In genomic region chr2:197975956-197976519, GRCh38 we compare ENCODE assay signal across 19 cellular contexts.
A peak's percentile ranks its signal among the peaks of the same experiment; 100 is the strongest.
DNase-seq lines count a peak whose midpoint lies in the region; ATAC-seq and TF ChIP-seq lines count a peak whose summit lies in the region.
"Had no signal": no experiment of that assay in that cellular context is flagged by ENCODE, and none has a peak within 500 bp of the region (broad histone marks: within the 10 kb centered on the region; RNA-seq: fewer than 3 reads in every experiment).

No MANE protein-coding gene starts in this region.

- TF ChIP-seq CTCF in right atrium auricular region (IDR thresholded peaks at IDR 0.05), result no peak
- no peak for TF ChIP-seq CTCF in astrocyte of the cerebellum (IDR thresholded peaks at IDR 0.05; ENCODE audit: low read depth, low read length, missing control alignments)
- TF ChIP-seq CTCF in tibial artery (IDR thresholded peaks at IDR 0.05), result no peak

- no peaks in the 10 kb centered on the region for H3K27me3 ChIP-seq in right atrium auricular region
- no peaks in the 10 kb centered on the region for H3K27me3 ChIP-seq in tibial artery
- no peaks in the 10 kb centered on the region for H3K27me3 ChIP-seq in mesenchymal stem cell (ENCODE audit: control insufficient read depth in 1 of 2, insufficient read depth in 1 of 2, low read length in 2 of 2)
- H3K27me3 ChIP-seq: BLaER1 treated with 17β-estradiol and CSF1 and Interleukin-3, amounts not matched to agents 10 nM and 100 nM; Peyer's patch had no signal

- no peaks in the 10 kb centered on the region for H3K9me3 ChIP-seq in right atrium auricular region
- no peaks in the 10 kb centered on the region for H3K9me3 ChIP-seq in tibial artery
- H3K9me3 ChIP-seq in mesenchymal stem cell (ENCODE audit: control insufficient read depth, low read length), result no peaks in the 10 kb centered on the region
- H3K9me3 ChIP-seq: BLaER1 treated with 17β-estradiol and CSF1 and Interleukin-3, amounts not matched to agents 10 nM and 100 nM; HAP-1; Peyer's patch had no signal

- in situ Hi-C loops in astrocyte of the cerebellum (cut with HindIII; ENCODE audit: low sequenced_read_pairs), result no loop called here

- peak; percentile 31 to 44 for ATAC-seq in left cardiac atrium
- ATAC-seq in HG02970 (IDR thresholded peaks at IDR 0.05; ENCODE audit: low FRiP score, unreplicated experiment), result no peak
- ATAC-seq: GM12878 had no signal

- intact Hi-C loops in left cardiac atrium (cut with DNase I), result no loop called here
- intact Hi-C loops in tibial artery (cut with DNase I; ENCODE audit: low total_unique reads), result no loop called here

- WGBS in mesenchymal stem cell, result 90% methylated on average over 5 of the region's 5 CpGs

- no peak overlapping the region for H2BK15ac ChIP-seq in mesenchymal stem cell (ENCODE audit: low read depth, poor library complexity, severe bottlenecking)

- H2AK5ac ChIP-seq in mesenchymal stem cell (ENCODE audit: low read length, severe bottlenecking), result no peak overlapping the region

- H3K4me1 ChIP-seq in right atrium auricular region, result peaks cover 0 to 5% of the 10 kb centered on the region in 2 donors
- peaks cover 0 to 74% (median 29%) of the 10 kb centered on the region in 4 donors for H3K4me1 ChIP-seq in tibial artery
- no peaks in the 10 kb centered on the region for H3K4me1 ChIP-seq in mesenchymal stem cell (ENCODE audit: control insufficient read depth, insufficient read depth, low read depth, low read length)
- H3K4me1 ChIP-seq: HAP-1, Peyer's patch had no signal

- no peak overlapping the region for H3K23ac ChIP-seq in mesenchymal stem cell (ENCODE audit: low read length in 2 of 2)

- H2BK120ac ChIP-seq in mesenchymal stem cell (ENCODE audit: low read depth, low read length), result no peak overlapping the region

- no peak overlapping the region for H2AFZ ChIP-seq in mesenchymal stem cell (ENCODE audit: low read depth, low read length)
- H2AFZ ChIP-seq: GM23248 had no signal

- H3K9ac ChIP-seq in mesenchymal stem cell (ENCODE audit: low read length), result no peak overlapping the region
- H3K9ac ChIP-seq: BLaER1 treated with 17β-estradiol and CSF1 and Interleukin-3, amounts not matched to agents 10 nM and 100 nM; GM23248 had no signal

- H3K18ac ChIP-seq in mesenchymal stem cell (ENCODE audit: low read depth in 1 of 2, low read length in 2 of 2), result no peak overlapping the region

- no peak overlapping the region for H3K4ac ChIP-seq in mesenchymal stem cell (ENCODE audit: low read depth in 1 of 2, low read length in 2 of 2)

- H3K27ac ChIP-seq in right atrium auricular region (no peak overlapping the region), tibial artery (peak overlapping the region; percentile 53 to 61), mesenchymal stem cell (ENCODE audit: low read length, poor library complexity, severe bottlenecking) (no peak overlapping the region)
- H3K27ac ChIP-seq: BLaER1 treated with 17β-estradiol and CSF1 and Interleukin-3, amounts not matched to agents 10 nM and 100 nM; GM23248; Peyer's patch had no signal

- no peak overlapping the region for H2BK5ac ChIP-seq in mesenchymal stem cell (ENCODE audit: low read depth, low read length, poor library complexity, severe bottlenecking)

- DNase-seq in left cardiac atrium, result no peak
- DNase-seq in right atrium auricular region (ENCODE audit: low spot score), result no peak
- DNase-seq in astrocyte of the cerebellum (ENCODE audit: low read depth), result peak; percentile 35
- peak; percentile 7 for DNase-seq in fibroblast of peridontal ligament (ENCODE audit: extremely low read depth)
- no peak for DNase-seq in tibial artery
- no peak for DNase-seq in mesenchymal stem cell
- no peak for DNase-seq in OCI-M2 (lab: John Stamatoyannopoulos, UW; ENCODE audit: unreplicated experiment)
- DNase-seq: CD8-positive, alpha-beta memory T cell; DMS53; EL; GM23248; NCI-H1105 treated with DMSO at 0.1 percent for 48 hours; NCI-H1694; NCI-H2081 treated with DMSO at 0.1 percent for 48 hours; Peyer's patch had no signal

- no peak overlapping the region for H2BK12ac ChIP-seq in mesenchymal stem cell (ENCODE audit: low read length in 2 of 2)

- no peak overlapping the region for H3K14ac ChIP-seq in mesenchymal stem cell (ENCODE audit: low read length in 2 of 2)

- H4K8ac ChIP-seq in mesenchymal stem cell (ENCODE audit: low read length), result no peak overlapping the region

- H3K4me2 ChIP-seq in mesenchymal stem cell (ENCODE audit: low read length, poor library complexity, severe bottlenecking), result no peak overlapping the region
- H3K4me2 ChIP-seq: BLaER1 treated with 17β-estradiol and CSF1 and Interleukin-3, amounts not matched to agents 10 nM and 100 nM had no signal

- no peak overlapping the region for H4K91ac ChIP-seq in mesenchymal stem cell (ENCODE audit: low read length)

- no peaks in the 10 kb centered on the region for H3K36me3 ChIP-seq in right atrium auricular region
- no peaks in the 10 kb centered on the region for H3K36me3 ChIP-seq in tibial artery
- no peaks in the 10 kb centered on the region for H3K36me3 ChIP-seq in mesenchymal stem cell (ENCODE audit: control insufficient read depth in 1 of 2, insufficient read depth in 2 of 2, low read depth in 1 of 2, low read length in 2 of 2)
- H3K36me3 ChIP-seq: BLaER1 treated with 17β-estradiol and CSF1 and Interleukin-3, amounts not matched to agents 10 nM and 100 nM; HAP-1; Peyer's patch had no signal

- H3K79me1 ChIP-seq in mesenchymal stem cell (replicated peaks; ENCODE audit: low read length, poor library complexity, severe bottlenecking), result no peaks in the 10 kb centered on the region

- H3K4me3 ChIP-seq in right atrium auricular region (no peak overlapping the region), astrocyte of the cerebellum (ENCODE audit: low read depth, low read length) (no peak overlapping the region), tibial artery (no peak overlapping the region), mesenchymal stem cell (ENCODE audit: insufficient read depth in 1 of 2, low read depth in 1 of 2, low read length in 2 of 2) (no peak overlapping the region)
- H3K4me3 ChIP-seq: BLaER1 treated with 17β-estradiol and CSF1 and Interleukin-3, amounts not matched to agents 10 nM and 100 nM; GM12878; GM23248; HAP-1; Peyer's patch had no signal

Comparison
In these comparisons a context has a peak if more than half of its experiments do, and no peak if none do; other contexts are left out.
1. DNase-seq: peak in astrocyte of the cerebellum (single experiment) and fibroblast of peridontal ligament (single experiment); none in left cardiac atrium (single experiment), right atrium auricular region (single experiment), tibial artery (0 of 2), mesenchymal stem cell (single experiment) and OCI-M2 (single experiment).
2. H3K27ac ChIP-seq: peak in tibial artery (2 of 2); none in right atrium auricular region (0 of 2) and mesenchymal stem cell (single experiment).